In the genomic region with DNA sequence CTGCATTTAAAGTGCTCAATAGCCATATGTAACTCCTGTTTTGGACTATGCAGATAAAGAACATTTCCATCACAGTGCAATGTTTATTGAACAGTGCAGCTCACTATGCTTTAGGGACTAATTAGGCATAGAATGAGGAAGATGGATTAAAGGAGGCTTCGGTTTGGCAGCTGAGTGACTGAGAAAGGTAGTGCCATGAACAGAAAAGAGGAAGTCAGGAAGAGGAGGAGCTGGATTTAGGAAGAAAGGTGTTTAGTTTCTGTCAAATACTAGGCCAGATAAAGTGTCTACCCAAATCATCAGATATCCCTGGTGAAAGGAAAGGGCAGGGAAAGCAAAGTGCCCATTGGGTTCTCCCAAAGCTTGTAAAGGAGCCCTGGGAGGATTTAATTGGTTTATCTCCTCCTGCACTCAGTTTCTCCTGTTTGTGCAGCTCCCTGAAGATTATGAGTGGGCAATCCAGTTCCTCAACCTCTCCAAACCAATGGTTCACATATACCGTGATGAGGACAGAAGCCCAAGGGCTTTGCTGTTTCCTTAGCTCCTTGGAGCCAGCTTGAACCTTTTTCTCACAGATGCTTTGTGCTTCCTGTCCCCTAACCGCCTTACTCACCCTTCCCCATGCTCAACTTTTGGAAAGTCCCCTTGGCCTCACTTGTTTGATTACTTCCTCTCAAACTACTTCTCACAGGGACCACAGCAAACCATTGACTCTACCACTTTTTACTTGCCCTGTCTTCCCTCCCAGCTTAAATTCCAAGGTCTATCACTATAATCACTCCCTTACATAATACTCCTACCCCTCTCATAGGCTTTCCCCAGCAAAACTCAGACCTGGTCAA, we compare ENCODE assay signal across 8 cellular contexts. TPM values are rescaled to one million over a fixed set of nuclear protein-coding genes. Genes with fewer than 3 reads are reported as not detected.
DNase-seq lines count a peak whose midpoint lies in the region; ATAC-seq and TF ChIP-seq lines count a peak whose summit lies in the region.

No MANE protein-coding gene starts in this region.

- H3K27me3 ChIP-seq in neutrophil, result no peaks in the 10 kb centered on the region
- H3K27me3 ChIP-seq in transverse colon, result no peaks in the 10 kb centered on the region
- H3K27me3 ChIP-seq in upper lobe of right lung, result no peaks in the 10 kb centered on the region

- ATAC-seq in GM19025 (IDR thresholded peaks at IDR 0.05; ENCODE audit: low read depth, unreplicated experiment), result peak; percentile 42
- ATAC-seq in HG03066 (IDR thresholded peaks at IDR 0.05; ENCODE audit: low read depth, unreplicated experiment), result peak; percentile 43
- no peak for ATAC-seq in upper lobe of right lung

- H3K9me3 ChIP-seq in neutrophil (no peaks in the 10 kb centered on the region), transverse colon (no peaks in the 10 kb centered on the region), upper lobe of right lung (no peaks in the 10 kb centered on the region)

- no peak for TF ChIP-seq CTCF in neutrophil (IDR thresholded peaks at IDR 0.05)
- no peak for TF ChIP-seq CTCF in transverse colon (IDR thresholded peaks at IDR 0.05)
- TF ChIP-seq CTCF in upper lobe of right lung (IDR thresholded peaks at IDR 0.05), result no peak

- in situ Hi-C loops in transverse colon (cut with MboI; ENCODE audit: low pct_ligation_motif_present in 1 of 4, low pct_unique_long_range_greater_than_20kb in 1 of 4, low sequenced_read_pairs in 3 of 4), result loop anchor here in 1 of 4 donors (25.0 kb wide), 1 partner anchor 404 kb away; a partner anchor contains a TSS

- H3K36me3 ChIP-seq in neutrophil, result no peaks in the 10 kb centered on the region
- no peaks in the 10 kb centered on the region for H3K36me3 ChIP-seq in transverse colon
- H3K36me3 ChIP-seq in upper lobe of right lung, result no peaks in the 10 kb centered on the region

- intact Hi-C loops in transverse colon (cut with DNase I; ENCODE audit: low total_unique reads) (no loop called here), upper lobe of right lung (cut with DNase I) (no loop called here)

- peaks cover 32 to 38% of the 10 kb centered on the region in 2 experiments for H3K4me1 ChIP-seq in neutrophil (ENCODE audit: control insufficient read depth in 1 of 2, insufficient read depth in 1 of 2, low read depth in 1 of 2, low read length in 1 of 2)
- H3K4me1 ChIP-seq in transverse colon, result peaks cover 2 to 24% (median 11%) of the 10 kb centered on the region in 4 donors
- H3K4me1 ChIP-seq in upper lobe of right lung, result peaks cover 19% of the 10 kb centered on the region

- no peak for TF ChIP-seq POLR2A in transverse colon (IDR thresholded peaks at IDR 0.05)

- DNase-seq in T-helper 22 cell (ENCODE audit: low read depth) (peak; percentile 47), transverse colon (no peak), upper lobe of right lung (no peak), amygdala (lab: John Stamatoyannopoulos, UW) (no peak), NCI-H2107 (lab: John Stamatoyannopoulos, UW) (no peak)

- peak overlapping the region; percentile 85 for H3K27ac ChIP-seq in neutrophil
- peak overlapping the region in 1 of 4 donors; percentile 18 for H3K27ac ChIP-seq in transverse colon
- H3K27ac ChIP-seq in upper lobe of right lung, result no peak overlapping the region

- no peak for TF ChIP-seq EP300 in transverse colon (IDR thresholded peaks at IDR 0.05; ENCODE audit: low read depth)

- H3K4me3 ChIP-seq in neutrophil (ENCODE audit: low read depth in 1 of 2, low read length in 1 of 2), result peak overlapping the region in 1 of 2 experiments; percentile 40
- H3K4me3 ChIP-seq in transverse colon, result no peak overlapping the region
- no peak overlapping the region for H3K4me3 ChIP-seq in upper lobe of right lung

- WGBS in transverse colon (ENCODE audit: low coverage in 1 of 2), 2 donors, result 57 to 62% methylated on average over 3 of the region's 3 CpGs

RNA-seq across cellular contexts. Expression of a gene that starts 3.5 kb away (rescaled TPM):
- 10 to 100 TPM; 34.0 to 87.2 (median 57.7) TPM for total RNA-seq in transverse colon
- total RNA-seq in upper lobe of right lung, result 118 TPM
